Comparison of ENCODE assay signal across 21 cellular contexts in genomic region chr4:3435684-3435956, GRCh38. TPM values are rescaled to one million over a fixed set of nuclear protein-coding genes. Genes with fewer than 3 reads are reported as not detected.
"Had no signal": no experiment of that assay in that cellular context is flagged by ENCODE, and none has a peak within 500 bp of the region (broad histone marks: within the 10 kb centered on the region; RNA-seq: fewer than 3 reads in every experiment).

No MANE protein-coding gene starts in this region.

- ATAC-seq: gastroesophageal sphincter; left lobe of liver; mucosa of descending colon; naive thymus-derived CD8-positive, alpha-beta T cell; stimulated activated naive CD8-positive, alpha-beta T cell treated with anti-CD3 and anti-CD28 coated beads, Interleukin-15, Interleukin-2, amounts not matched to agents 100 U/mL and 50 U/mL, for 24 hours had no signal

- FAIRE-seq: endometrium, small intestine, urothelium cell line had no signal

- H3K9me3 ChIP-seq: esophagus squamous epithelium, gastroesophageal sphincter, mucosa of descending colon, ovary, right atrium auricular region, suprapubic skin, thyroid gland had no signal

- H3K27ac ChIP-seq: coronary artery, gastroesophageal sphincter, ovary, right atrium auricular region, suprapubic skin, thyroid gland had no signal

- H3K4me1 ChIP-seq: right atrium auricular region, thyroid gland had no signal

- H3K4me3 ChIP-seq: coronary artery, esophagus squamous epithelium, gastroesophageal sphincter, mucosa of descending colon, ovary, right atrium auricular region, suprapubic skin, thyroid gland had no signal

- H3K27me3 ChIP-seq: esophagus squamous epithelium, gastroesophageal sphincter, ovary, right atrium auricular region, suprapubic skin, thyroid gland had no signal

- DNase-seq: effector CD4-positive, alpha-beta T cell; esophagus squamous epithelium; foreskin fibroblast; islet precursor cell; mammary epithelial cell; small intestine; stimulated activated CD4-positive, alpha-beta T cell treated with anti-CD3 and anti-CD28 coated beads, Interleukin-12 subunit alpha, Interleukin-12 subunit beta, amount 100 ng/mL, for 4 hours; stimulated activated CD4-positive, alpha-beta T cell treated with anti-CD3 and anti-CD28 coated beads, Interleukin-2, amount 100 ng/mL, for 48 hours; stimulated activated naive CD8-positive, alpha-beta T cell treated with anti-CD3 and anti-CD28 coated beads, Interleukin-15, Interleukin-2, amounts not matched to agents 100 U/mL and 50 U/mL, for 24 hours; thyroid gland had no signal

- H3K36me3 ChIP-seq: ovary had no signal

RNA-seq across cellular contexts. Expression of gene HGFAC, which starts 6.1 kb away (rescaled TPM):
- total RNA-seq: mammary epithelial cell; naive thymus-derived CD8-positive, alpha-beta T cell; right atrium auricular region; suprapubic skin had no signal
- polyA plus RNA-seq: mammary epithelial cell; naive thymus-derived CD8-positive, alpha-beta T cell had no signal

RNA-seq across cellular contexts. Expression of gene DOK7, which starts 27.5 kb away (rescaled TPM):
- total RNA-seq: dermis microvascular lymphatic vessel endothelial cell; naive thymus-derived CD8-positive, alpha-beta T cell had no signal
